Comparison of ENCODE assay signal across 15 cellular contexts in the genomic region with DNA sequence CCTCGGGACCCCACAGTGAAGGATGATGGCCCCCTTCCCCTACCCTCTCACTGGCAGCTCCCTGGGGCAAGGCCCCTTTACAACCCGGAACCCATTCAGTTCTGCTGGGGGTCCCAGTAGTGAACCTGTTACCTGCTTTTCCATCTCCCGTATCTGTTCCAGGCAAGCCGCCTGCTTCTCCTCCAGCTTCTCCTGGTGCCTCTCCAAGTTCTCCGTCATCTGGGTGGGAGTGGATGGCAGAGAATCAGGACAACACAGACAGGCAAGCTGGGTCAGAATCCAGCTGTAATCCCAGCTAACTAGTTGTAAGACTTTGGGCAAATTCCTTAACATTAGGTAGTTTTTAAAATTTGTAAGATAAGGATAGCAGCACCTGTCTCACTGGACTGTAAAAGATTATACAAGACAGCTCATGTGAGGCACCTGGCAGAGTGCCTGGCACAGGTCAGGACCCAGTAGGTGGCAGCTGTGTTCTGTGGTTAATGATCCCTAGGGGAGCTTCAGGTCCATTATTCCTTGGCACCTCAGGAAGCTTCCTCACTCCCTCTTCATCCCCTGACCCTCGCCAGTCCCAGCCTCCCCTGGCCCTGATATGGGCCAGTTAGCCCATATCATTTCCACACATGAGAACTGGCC. TPM values are rescaled to one million over a fixed set of nuclear protein-coding genes. Genes with fewer than 3 reads are reported as not detected.
DNase-seq lines count a peak whose midpoint lies in the region; ATAC-seq and TF ChIP-seq lines count a peak whose summit lies in the region.
"Had no signal": no experiment of that assay in that cellular context is flagged by ENCODE, and none has a peak within 500 bp of the region (broad histone marks: within the 10 kb centered on the region; RNA-seq: fewer than 3 reads in every experiment).

No MANE protein-coding gene starts in this region.

- H3K4me2 ChIP-seq in OCI-LY3 (ENCODE audit: low read length) = no peak overlapping the region

- H3K4me1 ChIP-seq in OCI-LY3 (ENCODE audit: low read length) (peaks cover 14% of the 10 kb centered on the region), right cardiac atrium (ENCODE audit: control insufficient read depth, insufficient read depth, low read length) (peaks cover 4% of the 10 kb centered on the region), transverse colon (peaks cover 12 to 37% (median 19%) of the 10 kb centered on the region in 4 donors)

- H3K79me2 ChIP-seq in OCI-LY3 (ENCODE audit: low read length) = no peaks in the 10 kb centered on the region

- no peaks in the 10 kb centered on the region for H4K20me1 ChIP-seq in OCI-LY3 (ENCODE audit: insufficient read depth, low read length)

- peaks cover 2% of the 10 kb centered on the region for H3K4me1 Mint-ChIP-seq in activated T-cell treated with anti-CD3 and anti-CD28 coated beads, Interleukin-2, amount 50 U/mL, for 24 hours (ENCODE audit: low read depth)
- H3K4me1 Mint-ChIP-seq: activated naive CD4-positive, alpha-beta T cell treated with anti-CD3 and anti-CD28 coated beads, Interleukin-2, amount 10 ng/mL, durations not matched to agents 7 days and 5 days had no signal

- no peak overlapping the region for H3K4me3 Mint-ChIP-seq in activated T-cell treated with anti-CD3 and anti-CD28 coated beads, Interleukin-2, amount 50 U/mL, for 24 hours
- H3K4me3 Mint-ChIP-seq: activated naive CD4-positive, alpha-beta T cell treated with anti-CD3 and anti-CD28 coated beads, Interleukin-2, amount 10 ng/mL, durations not matched to agents 7 days and 5 days had no signal

- in situ Hi-C loops in transverse colon (cut with MboI; ENCODE audit: low pct_ligation_motif_present in 1 of 4, low pct_unique_long_range_greater_than_20kb in 1 of 4, low sequenced_read_pairs in 3 of 4) = no loop called here

- H3K4me3 ChIP-seq in OCI-LY3 (ENCODE audit: low read length) (no peak overlapping the region), right cardiac atrium (ENCODE audit: low read length) (no peak overlapping the region), transverse colon (no peak overlapping the region), foreskin fibroblast (ENCODE audit: low read depth in 1 of 2, low read length in 2 of 2) (no peak overlapping the region)

- intact Hi-C loops in right cardiac atrium (cut with DNase I) (loop anchor here in 1 of 4 donors (10.0 kb wide), 1 partner anchor 126 kb away; no protein-coding TSS in a partner anchor), transverse colon (cut with DNase I; ENCODE audit: low total_unique reads) (no loop called here)

- no peak for TF ChIP-seq EP300 in transverse colon (IDR thresholded peaks at IDR 0.05; ENCODE audit: low read depth)

- H3K36me3 ChIP-seq in OCI-LY3 (replicated peaks; ENCODE audit: low read depth, low read length) (no peaks in the 10 kb centered on the region), transverse colon (no peaks in the 10 kb centered on the region)

- H3K36me3 Mint-ChIP-seq in activated T-cell treated with anti-CD3 and anti-CD28 coated beads, Interleukin-2, amount 50 U/mL, for 24 hours (ENCODE audit: low read depth) = peaks cover 50% of the 10 kb centered on the region

- WGBS in right cardiac atrium = 65% methylated on average over 6 of the region's 6 CpGs
- 60% methylated on average over 6 of the region's 6 CpGs; no CpG with 5 or more reads in 1 of the 2 donors for WGBS in transverse colon (ENCODE audit: low coverage in 1 of 2), 2 donors

- no peak overlapping the region for H2AFZ ChIP-seq in OCI-LY3 (ENCODE audit: low read depth, low read length)

- TF ChIP-seq CTCF in OCI-LY3 (IDR thresholded peaks at IDR 0.05; ENCODE audit: low read depth, low read length) (peak; percentile 10; the same call in 1 of the 2 replicates), transverse colon (IDR thresholded peaks at IDR 0.05) (peak in 3 of 5 experiments; percentile 10 to 23 (median 18)), foreskin fibroblast (IDR thresholded peaks at IDR 0.05; ENCODE audit: low read depth, low read length) (no peak)

- H3K27ac ChIP-seq in OCI-LY3 (ENCODE audit: low read length) (no peak overlapping the region), right cardiac atrium (ENCODE audit: low read length) (no peak overlapping the region), transverse colon (no peak overlapping the region)

- H3K9me3 ChIP-seq in OCI-LY3 (ENCODE audit: insufficient read depth, low read length) (no peaks in the 10 kb centered on the region), right cardiac atrium (ENCODE audit: control insufficient read depth, low read length) (no peaks in the 10 kb centered on the region), transverse colon (no peaks in the 10 kb centered on the region)

- H3K9ac ChIP-seq in OCI-LY3 (ENCODE audit: low read length) = no peak overlapping the region

- no peak for DNase-seq in activated T-cell treated with anti-CD3 and anti-CD28 coated beads, Interleukin-2, amount 50 U/mL, for 24 hours
- no peak for DNase-seq in activated T-cell treated with anti-CD3 and anti-CD28 coated beads for 4 hours
- peak in 2 of 3 donors; percentile 53 to 68 for DNase-seq in right cardiac atrium
- peak; percentile 71 for DNase-seq in transverse colon
- DNase-seq in amniotic stem cell (lab: John Stamatoyannopoulos, UW) = no peak
- DNase-seq in foreskin fibroblast = no peak
- DNase-seq in inferior parietal cortex (ENCODE audit: extremely low spot score) = no peak
- DNase-seq: activated CD4-positive, alpha-beta T cell treated with anti-CD3 and anti-CD28 coated beads, Interleukin-2, amount 50 U/mL, for 48 hours; activated naive CD4-positive, alpha-beta T cell treated with anti-CD3 and anti-CD28 coated beads, Interleukin-2, amount 10 ng/mL, durations not matched to agents 7 days and 5 days; cortex of kidney; NK-92 treated with Interleukin-12 subunit alpha and Interleukin-12 subunit beta, amount 100 ng/mL, for 24 hours; SW 1271 had no signal

- peak overlapping the region; percentile 11 for H3K27ac Mint-ChIP-seq in activated T-cell treated with anti-CD3 and anti-CD28 coated beads, Interleukin-2, amount 50 U/mL, for 24 hours
- H3K27ac Mint-ChIP-seq: activated naive CD4-positive, alpha-beta T cell treated with anti-CD3 and anti-CD28 coated beads, Interleukin-2, amount 10 ng/mL, durations not matched to agents 7 days and 5 days had no signal

- H3K27me3 Mint-ChIP-seq in activated T-cell treated with anti-CD3 and anti-CD28 coated beads, Interleukin-2, amount 50 U/mL, for 24 hours = no peaks in the 10 kb centered on the region

- no peak for TF ChIP-seq POLR2A in transverse colon (IDR thresholded peaks at IDR 0.05)

- no peaks in the 10 kb centered on the region for H3K9me3 Mint-ChIP-seq in activated T-cell treated with anti-CD3 and anti-CD28 coated beads, Interleukin-2, amount 50 U/mL, for 24 hours
- H3K9me3 Mint-ChIP-seq: activated naive CD4-positive, alpha-beta T cell treated with anti-CD3 and anti-CD28 coated beads, Interleukin-2, amount 10 ng/mL, durations not matched to agents 7 days and 5 days had no signal

- H3K27me3 ChIP-seq in OCI-LY3 (ENCODE audit: low read depth, low read length) = no peaks in the 10 kb centered on the region
- H3K27me3 ChIP-seq in right cardiac atrium (ENCODE audit: control insufficient read depth, insufficient read depth) = no peaks in the 10 kb centered on the region
- peaks cover 11% of the 10 kb centered on the region for H3K27me3 ChIP-seq in transverse colon

- no peak for ATAC-seq in right cardiac atrium

RNA-seq across cellular contexts. Expression of a gene that starts 6.4 kb away (rescaled TPM):
- total RNA-seq in right cardiac atrium = 1 to 10 TPM in 3 of 4 donors, under 1 TPM in 1; 0.42 to 5.0 (median 4.4) TPM
- polyA plus RNA-seq in right cardiac atrium = 0.68 TPM
- total RNA-seq in transverse colon = not detected
- total RNA-seq: urinary bladder had no signal
- polyA plus RNA-seq: urinary bladder had no signal

RNA-seq across cellular contexts. Expression of a gene that starts 18.5 kb away (rescaled TPM):
- total RNA-seq in right cardiac atrium = 10 to 100 TPM; 11.5 to 28.9 (median 21.7) TPM
- polyA plus RNA-seq in right cardiac atrium = 18.5 TPM
- 100 to 1,000 TPM in 1 of 4 donors, 10 to 100 TPM in 2, 1 to 10 TPM in 1; 5.5 to 143 (median 12.0) TPM for total RNA-seq in transverse colon

RNA-seq across cellular contexts. Expression of a gene that starts 34.2 kb away (rescaled TPM):
- total RNA-seq in right cardiac atrium (100 to 1,000 TPM in 1 of 4 donors, 10 to 100 TPM in 3; 72.6 to 115 (median 74.1) TPM), transverse colon (10 to 100 TPM; 14.5 to 62.1 (median 19.4) TPM)
- polyA plus RNA-seq in right cardiac atrium = 47.3 TPM

RNA-seq across cellular contexts. Expression of a gene that starts 50.4 kb away (rescaled TPM):
- total RNA-seq in right cardiac atrium (10 to 100 TPM in 3 of 4 donors, 1 to 10 TPM in 1; 9.2 to 22.6 (median 16.8) TPM), transverse colon (1 to 10 TPM; 3.0 to 7.5 (median 4.5) TPM)
- polyA plus RNA-seq in right cardiac atrium = 13.0 TPM

RNA-seq across cellular contexts. Expression of a gene that starts 51.5 kb away (rescaled TPM):
- 100 to 1,000 TPM in 3 of 4 donors, 10 to 100 TPM in 1; 71.9 to 144 (median 131) TPM for total RNA-seq in right cardiac atrium
- 99.7 TPM for polyA plus RNA-seq in right cardiac atrium
- total RNA-seq in transverse colon = 10 to 100 TPM; 22.0 to 49.4 (median 36.9) TPM
- polyA plus RNA-seq: neural cell had no signal

Comparison
In these comparisons a context has a peak if more than half of its experiments do, and no peak if none do; other contexts are left out.
1. DNase-seq: peak in right cardiac atrium (2 of 3) and transverse colon (single experiment); none in activated T-cell treated with anti-CD3 and anti-CD28 coated beads, Interleukin-2, amount 50 U/mL, for 24 hours (single experiment), activated T-cell treated with anti-CD3 and anti-CD28 coated beads for 4 hours (single experiment), amniotic stem cell (single experiment), foreskin fibroblast (0 of 2) and inferior parietal cortex (single experiment).